8 cellular contexts compared by ENCODE assay signal in the genomic region with DNA sequence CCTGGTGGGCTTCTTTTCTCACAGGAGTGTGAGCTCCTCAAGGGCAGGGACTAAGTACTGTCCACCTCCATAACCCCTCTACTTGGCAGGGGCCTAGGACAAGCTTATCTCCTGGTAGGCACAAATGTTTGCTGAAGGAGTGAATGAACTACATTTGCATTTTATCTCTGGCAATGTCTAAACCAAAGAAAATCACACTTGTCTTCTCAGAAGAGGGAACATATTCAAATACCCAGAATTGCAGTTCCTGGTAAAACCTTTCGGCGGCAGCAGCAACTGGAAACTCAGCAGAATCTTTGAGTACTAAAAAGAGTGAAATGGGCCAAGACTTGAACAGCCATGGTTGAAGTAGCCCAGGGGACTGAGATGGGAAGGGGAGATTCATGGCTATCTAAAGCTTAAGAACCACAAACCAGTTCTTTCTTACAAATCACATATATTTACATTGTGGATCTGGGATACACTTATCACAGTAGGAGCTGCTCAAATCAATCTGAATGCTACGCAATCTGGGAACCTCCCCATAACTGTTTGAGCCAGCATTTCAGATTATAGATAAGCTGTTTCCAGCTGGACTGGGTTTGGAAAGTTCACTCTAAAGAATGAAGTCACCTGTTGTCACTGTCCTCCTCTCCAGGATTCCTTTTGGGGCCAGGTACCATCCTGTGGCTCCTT. TPM values are rescaled to one million over a fixed set of nuclear protein-coding genes. Genes with fewer than 3 reads are reported as not detected.
A peak's percentile ranks its signal among the peaks of the same experiment; 100 is the strongest.
DNase-seq lines count a peak whose midpoint lies in the region; ATAC-seq and TF ChIP-seq lines count a peak whose summit lies in the region.

No MANE protein-coding gene starts in this region.

- H3K4me1 Mint-ChIP-seq in naive thymus-derived CD8-positive, alpha-beta T cell, result peaks cover 14 to 25% (median 21%) of the 10 kb centered on the region in 4 donors

- ATAC-seq in naive thymus-derived CD8-positive, alpha-beta T cell, result no peak
- ATAC-seq in HG03139 (IDR thresholded peaks at IDR 0.05; ENCODE audit: unreplicated experiment), result no peak
- ATAC-seq in GM18517 (IDR thresholded peaks at IDR 0.05; ENCODE audit: unreplicated experiment), result no peak

- POLR2A ChIA-PET in GM10248 (lab: Yijun Ruan, JAX), result no interaction called here
- POLR2A ChIA-PET in naive thymus-derived CD8-positive, alpha-beta T cell (lab: Charles Lee), result interaction anchor here (0.5 to 1.3 kb wide), 5 partner anchors 9 to 90 kb away, joined by 3 to 7 read pairs (median 3); a partner anchor contains a TSS

- DNase-seq in GM10248 (ENCODE audit: extremely low spot score) (no peak), OCI-M1 (lab: John Stamatoyannopoulos, UW) (peak; percentile 94), brain microvascular endothelial cell (no peak), NCI-H1417 treated with DMSO at 0.1 percent for 48 hours (lab: John Stamatoyannopoulos, UW) (no peak)
- peak in 2 of 10 donors; percentile 21 to 28 for DNase-seq in naive thymus-derived CD8-positive, alpha-beta T cell
- DNase-seq in effector CD8-positive, alpha-beta T cell (lab: John Stamatoyannopoulos, UW), result no peak

- H3K27me3 ChIP-seq in brain microvascular endothelial cell (replicated peaks), result no peaks in the 10 kb centered on the region

- peaks cover 37% of the 10 kb centered on the region for H3K36me3 ChIP-seq in brain microvascular endothelial cell (replicated peaks)

- H3K9me3 Mint-ChIP-seq in naive thymus-derived CD8-positive, alpha-beta T cell, result no peaks in the 10 kb centered on the region

- no peaks in the 10 kb centered on the region for H3K27me3 Mint-ChIP-seq in naive thymus-derived CD8-positive, alpha-beta T cell

- CTCF ChIA-PET in GM10248 (lab: Yijun Ruan, JAX), result interaction anchor here (0.7 to 2.8 kb wide), 19 partner anchors 10 to 230 kb away, joined by 3 to 16 read pairs (median 3); a partner anchor contains a TSS

- TF ChIP-seq CTCF in GM10248 (IDR thresholded peaks at IDR 0.05; ENCODE audit: control extremely low read depth, extremely low read depth, low read depth, missing control alignments), result peak; percentile 4
- peak; percentile 61 for TF ChIP-seq CTCF in brain microvascular endothelial cell (IDR thresholded peaks at IDR 0.05; ENCODE audit: low read depth, low read length, missing control alignments)

- H3K4me3 ChIP-seq in brain microvascular endothelial cell (ENCODE audit: low read depth, low read length), result no peak overlapping the region

- H3K27ac Mint-ChIP-seq in naive thymus-derived CD8-positive, alpha-beta T cell, result peak overlapping the region in 6 of 10 donors; percentile 11 to 85 (median 22)

- no peak overlapping the region for H3K27ac ChIP-seq in brain microvascular endothelial cell

- in situ Hi-C loops in brain microvascular endothelial cell (cut with HindIII; ENCODE audit: low pct_ligation_motif_present, low sequenced_read_pairs), result no loop called here

- H3K4me3 Mint-ChIP-seq in naive thymus-derived CD8-positive, alpha-beta T cell, result peak overlapping the region in 2 of 10 donors; percentile 3 to 30

- peaks cover 0 to 74% (median 29%) of the 10 kb centered on the region in 3 donors for H3K36me3 Mint-ChIP-seq in naive thymus-derived CD8-positive, alpha-beta T cell

RNA-seq across cellular contexts. Expression of a gene that starts 18.7 kb away (rescaled TPM):
- 10 to 100 TPM; 10.1 to 14.0 TPM for total RNA-seq in naive thymus-derived CD8-positive, alpha-beta T cell
- 10 to 100 TPM; 12.9 to 19.6 (median 18.2) TPM for polyA plus RNA-seq in naive thymus-derived CD8-positive, alpha-beta T cell

RNA-seq across cellular contexts. Expression of a gene that starts 27.7 kb away (rescaled TPM):
- 10 to 100 TPM; 22.8 to 25.0 TPM for total RNA-seq in naive thymus-derived CD8-positive, alpha-beta T cell
- 10 to 100 TPM; 20.1 to 33.7 (median 21.7) TPM for polyA plus RNA-seq in naive thymus-derived CD8-positive, alpha-beta T cell

RNA-seq across cellular contexts. Expression of a gene that starts 42.2 kb away (rescaled TPM):
- total RNA-seq in naive thymus-derived CD8-positive, alpha-beta T cell, result 10 to 100 TPM; 94.3 to 95.7 TPM
- polyA plus RNA-seq in naive thymus-derived CD8-positive, alpha-beta T cell, result 100 to 1,000 TPM; 199 to 256 (median 238) TPM

RNA-seq across cellular contexts. Expression of a gene that starts 49.9 kb away (rescaled TPM):
- 1 to 10 TPM; 1.7 TPM for total RNA-seq in naive thymus-derived CD8-positive, alpha-beta T cell
- under 1 TPM; 0.05 to 0.44 (median 0.30) TPM for polyA plus RNA-seq in naive thymus-derived CD8-positive, alpha-beta T cell
